Comparison of ENCODE assay signal across 8 cellular contexts in genomic region chr7:150368884-150369739, GRCh38. TPM values are rescaled to one million over a fixed set of nuclear protein-coding genes. Genes with fewer than 3 reads are reported as not detected.
DNase-seq lines count a peak whose midpoint lies in the region; ATAC-seq, FAIRE-seq and TF ChIP-seq lines count a peak whose summit lies in the region.

No MANE protein-coding gene starts in this region.

- H3K4me3 Mint-ChIP-seq in activated naive CD4-positive, alpha-beta T cell treated with anti-CD3 and anti-CD28 coated beads for 36 hours: peak overlapping the region; percentile 94

- H3K27ac Mint-ChIP-seq in activated naive CD4-positive, alpha-beta T cell treated with anti-CD3 and anti-CD28 coated beads for 36 hours: peak overlapping the region; percentile 95

- peaks cover 42% of the 10 kb centered on the region for H3K36me3 ChIP-seq in BLaER1
- no peaks in the 10 kb centered on the region for H3K36me3 ChIP-seq in PC-3 (ENCODE audit: low read depth, low read length)

- H3F3A ChIP-seq in PC-3 (ENCODE audit: low read length, unreplicated experiment): no peaks in the 10 kb centered on the region

- H4K20me1 ChIP-seq in BLaER1 (peaks cover 47% of the 10 kb centered on the region), PC-3 (ENCODE audit: low read length) (0 out of 2 replicates have a peak, but pooled peaks cover 11% of the 10 kb centered on the region)

- H3K27me3 ChIP-seq in BLaER1 (no peaks in the 10 kb centered on the region), PC-3 (ENCODE audit: low read length) (no peaks in the 10 kb centered on the region)

- DNase-seq in PC-3: peak; percentile 52
- peak; percentile 51 for DNase-seq in activated naive CD4-positive, alpha-beta T cell treated with anti-CD3 and anti-CD28 coated beads for 36 hours
- peak; percentile 68 to 72 for DNase-seq in frontal cortex (ENCODE audit: low spot score in 2 of 2)
- peak in 44 of 56 donors; percentile 22 to 87 (median 74) for DNase-seq in nucleus accumbens (lab: John Stamatoyannopoulos, UW)
- DNase-seq in occipital lobe (lab: John Stamatoyannopoulos, UW): no peak

- TF ChIP-seq CTCF in PC-3 (conservative IDR thresholded peaks at IDR 0.05; ENCODE audit: low read depth, low read length): no peak

- no peaks in the 10 kb centered on the region for H3K27me3 Mint-ChIP-seq in activated naive CD4-positive, alpha-beta T cell treated with anti-CD3 and anti-CD28 coated beads for 36 hours (ENCODE audit: low read depth)

- no peaks in the 10 kb centered on the region for H3K9me3 ChIP-seq in BLaER1
- no peaks in the 10 kb centered on the region for H3K9me3 ChIP-seq in PC-3 (ENCODE audit: low read length)

- H3K4me2 ChIP-seq in BLaER1 (peak overlapping the region; percentile 100), PC-3 (ENCODE audit: low read length) (peak overlapping the region; percentile 94)

- peaks cover 52% of the 10 kb centered on the region for H3K79me2 ChIP-seq in PC-3 (ENCODE audit: low read length)

- no peak for FAIRE-seq in frontal cortex (lab: Jason Lieb, UNC)

- H3K9me2 ChIP-seq in PC-3 (replicated peaks; ENCODE audit: low read length): no peaks in the 10 kb centered on the region

- no peaks in the 10 kb centered on the region for H3K9me3 Mint-ChIP-seq in activated naive CD4-positive, alpha-beta T cell treated with anti-CD3 and anti-CD28 coated beads for 36 hours

- peaks cover 79% of the 10 kb centered on the region for H3K4me1 ChIP-seq in BLaER1
- H3K4me1 ChIP-seq in PC-3 (ENCODE audit: insufficient read depth, low read length): peaks cover 25% of the 10 kb centered on the region

- peak overlapping the region; percentile 100 for H3K27ac ChIP-seq in BLaER1
- H3K27ac ChIP-seq in PC-3 (ENCODE audit: low read length): peak overlapping the region; percentile 83

- peaks cover 43% of the 10 kb centered on the region for H3K4me1 Mint-ChIP-seq in activated naive CD4-positive, alpha-beta T cell treated with anti-CD3 and anti-CD28 coated beads for 36 hours (ENCODE audit: low read depth)

- H3K36me3 Mint-ChIP-seq in activated naive CD4-positive, alpha-beta T cell treated with anti-CD3 and anti-CD28 coated beads for 36 hours (ENCODE audit: low read depth): peaks cover 12% of the 10 kb centered on the region

- H2AFZ ChIP-seq in PC-3 (ENCODE audit: low read length): peak overlapping the region; percentile 71

- BruUV-seq in PC-3 (replicated peaks; lab: Mats Ljungman, UMichigan): TSS peak; percentile 33

- POLR2A ChIA-PET in PC-3 (lab: Charles Lee; ENCODE audit: unreplicated experiment): interaction anchor here (0.6 to 0.8 kb wide), 5 partner anchors 13 to 509 kb away, joined by 3 to 6 read pairs (median 4); partner anchors contain the start of gene ACTR3C

- intact Hi-C loops in PC-3 (cut with micrococcal nuclease): loop anchor here (1.0 kb wide), 1 partner anchor 9 kb away; no protein-coding TSS in a partner anchor
- intact Hi-C loops in activated naive CD4-positive, alpha-beta T cell treated with anti-CD3 and anti-CD28 coated beads for 36 hours (cut with micrococcal nuclease): loop anchor here (1.0 to 5.0 kb wide), 5 partner anchors 10 to 388 kb away; partner anchors contain the start of genes GIMAP7 and ZNF775

- CTCF ChIA-PET in PC-3 (lab: Charles Lee): interaction anchor here (0.6 kb wide), 1 partner anchor 13 kb away, joined by 3 read pairs; no protein-coding TSS in a partner anchor
- CTCF ChIA-PET in activated naive CD4-positive, alpha-beta T cell treated with anti-CD3 and anti-CD28 coated beads for 36 hours (lab: Charles Lee): interaction anchor here (0.9 to 3.4 kb wide), 3 partner anchors 9 to 46 kb away, joined by 3 to 22 read pairs (median 8); partner anchors contain the start of genes ACTR3C and LRRC61

- H3K9ac ChIP-seq in BLaER1: peak overlapping the region; percentile 97
- H3K9ac ChIP-seq in PC-3 (ENCODE audit: low read length): peak overlapping the region; percentile 92

- peak; percentile 46 for ATAC-seq in GM19035 (IDR thresholded peaks at IDR 0.05; ENCODE audit: unreplicated experiment)
- ATAC-seq in HG03175 (IDR thresholded peaks at IDR 0.05; ENCODE audit: unreplicated experiment): peak; percentile 51
- peak; percentile 49 for ATAC-seq in PC-3

- H3K4me3 ChIP-seq in BLaER1 (peak overlapping the region; percentile 99), PC-3 (ENCODE audit: low read length) (peak overlapping the region; percentile 87)

RNA-seq across cellular contexts. Expression of gene REPIN1, which starts 0.5 kb away (rescaled TPM):
- total RNA-seq in PC-3 (2014; rRNA removed) (124 and 153 TPM in 2 replicates), frontal cortex (29.3 TPM), occipital lobe (26.8 TPM)
- 10 to 100 TPM; 45.7 to 49.3 TPM for total RNA-seq in activated naive CD4-positive, alpha-beta T cell treated with anti-CD3 and anti-CD28 coated beads for 36 hours

RNA-seq across cellular contexts. Expression of gene ZNF775, which starts 10.0 kb away (rescaled TPM):
- total RNA-seq in PC-3 (2014; rRNA removed): 3.7 and 4.7 TPM in 2 replicates
- 1 to 10 TPM; 4.5 to 5.2 TPM for total RNA-seq in activated naive CD4-positive, alpha-beta T cell treated with anti-CD3 and anti-CD28 coated beads for 36 hours
- 10.2 TPM for total RNA-seq in frontal cortex
- total RNA-seq in occipital lobe: 10.6 TPM

RNA-seq across cellular contexts. Expression of gene RARRES2, which starts 27.7 kb away (rescaled TPM):
- total RNA-seq in PC-3 (2014; rRNA removed): 1.6 TPM in 1 of 2 replicates, not detected in the other
- total RNA-seq in activated naive CD4-positive, alpha-beta T cell treated with anti-CD3 and anti-CD28 coated beads for 36 hours: not detected
- total RNA-seq in frontal cortex: 6.9 TPM
- 6.2 TPM for total RNA-seq in occipital lobe

RNA-seq across cellular contexts. Expression of gene ACTR3C, which starts 45.8 kb away (rescaled TPM):
- total RNA-seq in PC-3 (2014; rRNA removed) (7.8 and 10.8 TPM in 2 replicates), frontal cortex (5.3 TPM), occipital lobe (7.3 TPM)
- 1 to 10 TPM; 3.1 to 3.4 TPM for total RNA-seq in activated naive CD4-positive, alpha-beta T cell treated with anti-CD3 and anti-CD28 coated beads for 36 hours

RNA-seq across cellular contexts. Expression of gene LRRC61, which starts 46.0 kb away (rescaled TPM):
- 15.1 and 16.4 TPM in 2 replicates for total RNA-seq in PC-3 (2014; rRNA removed)
- total RNA-seq in activated naive CD4-positive, alpha-beta T cell treated with anti-CD3 and anti-CD28 coated beads for 36 hours: 10 to 100 TPM; 10.3 to 13.3 TPM
- 13.5 TPM for total RNA-seq in frontal cortex
- total RNA-seq in occipital lobe: 11.7 TPM
